ENCODE assay signal across 20 cellular contexts in genomic region chr2:127045792-127046501, GRCh38.
DNase-seq lines count a peak whose midpoint lies in the region; ATAC-seq and TF ChIP-seq lines count a peak whose summit lies in the region.
"Had no signal": no experiment of that assay in that cellular context is flagged by ENCODE, and none has a peak within 500 bp of the region (broad histone marks: within the 10 kb centered on the region; RNA-seq: fewer than 3 reads in every experiment).

No MANE protein-coding gene starts in this region.

- no peaks in the 10 kb centered on the region for H3K27me3 Mint-ChIP-seq in activated T-cell treated with anti-CD3 and anti-CD28 coated beads, Interleukin-2, amount 50 U/mL, for 24 hours
- H3K27me3 Mint-ChIP-seq: activated CD4-positive, alpha-beta T cell treated with anti-CD3 and anti-CD28 coated beads for 36 hours; CD4-positive, alpha-beta memory T cell; progenitor cell of endocrine pancreas had no signal

- peak; percentile 17 for DNase-seq in activated T-cell treated with anti-CD3 and anti-CD28 coated beads, Interleukin-2, amount 50 U/mL, for 24 hours
- no peak for DNase-seq in activated T-cell treated with anti-CD3 and anti-CD28 coated beads, Interleukin-2, amount 50 U/mL, for 48 hours
- peak in 4 of 7 donors; percentile 15 to 51 (median 26) for DNase-seq in adrenal gland
- DNase-seq in left colon, result peak in 1 of 2 donors; percentile 22
- DNase-seq in stimulated activated CD8-positive, alpha-beta memory T cell treated with anti-CD3 and anti-CD28 coated beads, Interleukin-4, amount 100 ng/mL, for 48 hours, result peak; percentile 12
- DNase-seq in nucleus accumbens (lab: John Stamatoyannopoulos, UW), result no peak
- DNase-seq in stimulated activated CD4-positive, alpha-beta T cell treated with anti-CD3 and anti-CD28 coated beads, Interleukin-2, amount 100 ng/mL, for 24 hours, result no peak
- DNase-seq in occipital lobe (lab: John Stamatoyannopoulos, UW), result no peak
- DNase-seq: activated T-cell treated with anti-CD3 and anti-CD28 coated beads, Interleukin-2, amount 50 U/mL, for 72 hours; effector CD4-positive, alpha-beta T cell; midbrain; MM.1S; NCI-H2081; stimulated activated CD4-positive, alpha-beta T cell treated with anti-CD3 and anti-CD28 coated beads, Interleukin-4, amount 100 ng/mL, for 1 hour; T-helper 2 cell had no signal

- no peak overlapping the region for H3K4me3 Mint-ChIP-seq in activated T-cell treated with anti-CD3 and anti-CD28 coated beads, Interleukin-2, amount 50 U/mL, for 24 hours
- H3K4me3 Mint-ChIP-seq: activated CD4-positive, alpha-beta T cell treated with anti-CD3 and anti-CD28 coated beads for 36 hours; activated T-cell treated with anti-CD3 and anti-CD28 coated beads, Interleukin-2, amount 50 U/mL, for 72 hours; CD4-positive, alpha-beta memory T cell had no signal

- H3K4me3 ChIP-seq in adrenal gland, result no peak overlapping the region
- H3K4me3 ChIP-seq: A549, uterus had no signal

- ATAC-seq in left colon, result peak; percentile 2
- ATAC-seq: A549; activated CD4-positive, alpha-beta T cell treated with anti-CD3 and anti-CD28 coated beads for 36 hours; activated T-cell treated with anti-CD3 and anti-CD28 coated beads, Interleukin-2, amount 50 U/mL, for 72 hours had no signal

- no peak for TF ChIP-seq POLR2A in adrenal gland (IDR thresholded peaks at IDR 0.05)

- H3K36me3 Mint-ChIP-seq in activated T-cell treated with anti-CD3 and anti-CD28 coated beads, Interleukin-2, amount 50 U/mL, for 24 hours (ENCODE audit: low read depth), result peaks cover 21% of the 10 kb centered on the region

- H3K9me3 ChIP-seq in adrenal gland (replicated peaks in 1 of 3), result no peaks in the 10 kb centered on the region
- H3K9me3 ChIP-seq: A549, uterus had no signal

- no peaks in the 10 kb centered on the region for H3K9me3 Mint-ChIP-seq in activated T-cell treated with anti-CD3 and anti-CD28 coated beads, Interleukin-2, amount 50 U/mL, for 24 hours
- H3K9me3 Mint-ChIP-seq: activated T-cell treated with anti-CD3 and anti-CD28 coated beads, Interleukin-2, amount 50 U/mL, for 72 hours had no signal

- intact Hi-C loops in adrenal gland (cut with DNase I) (loop anchor here in 1 of 2 donors (10.0 kb wide), 1 partner anchor 249 kb away; the partner anchor contains the start of gene ERCC3), left colon (cut with DNase I, micrococcal nuclease) (no loop called here)

- peaks cover 7% of the 10 kb centered on the region for H3K4me1 Mint-ChIP-seq in activated T-cell treated with anti-CD3 and anti-CD28 coated beads, Interleukin-2, amount 50 U/mL, for 24 hours (ENCODE audit: low read depth)

- H3K27ac ChIP-seq in adrenal gland, result peak overlapping the region in 2 of 5 donors; percentile 7 to 21
- H3K27ac ChIP-seq: A549, uterus had no signal

- no peak overlapping the region for H3K27ac Mint-ChIP-seq in activated T-cell treated with anti-CD3 and anti-CD28 coated beads, Interleukin-2, amount 50 U/mL, for 24 hours
- H3K27ac Mint-ChIP-seq: activated CD4-positive, alpha-beta T cell treated with anti-CD3 and anti-CD28 coated beads for 36 hours; activated T-cell treated with anti-CD3 and anti-CD28 coated beads, Interleukin-2, amount 50 U/mL, for 72 hours; progenitor cell of endocrine pancreas had no signal

- WGBS in adrenal gland, 4 donors, result 58 to 70% (median 65%) methylated on average over 8 to 20 of the region's 20 CpGs

- H3K36me3 ChIP-seq in adrenal gland (replicated peaks in 1 of 2), result peaks cover 0 to 12% of the 10 kb centered on the region in 2 donors
- H3K36me3 ChIP-seq: uterus had no signal

- no peaks in the 10 kb centered on the region for H3K27me3 ChIP-seq in adrenal gland
- H3K27me3 ChIP-seq: uterus had no signal

- H3K4me1 ChIP-seq in adrenal gland (replicated peaks in 1 of 2), result peaks cover 0 to 12% of the 10 kb centered on the region in 2 donors
- H3K4me1 ChIP-seq: A549 had no signal

- no peak for TF ChIP-seq CTCF in adrenal gland (IDR thresholded peaks at IDR 0.05)

Comparison
In these comparisons a context has a peak if more than half of its experiments do, and no peak if none do; other contexts are left out.
1. DNase-seq: peak in activated T-cell treated with anti-CD3 and anti-CD28 coated beads, Interleukin-2, amount 50 U/mL, for 24 hours (single experiment), adrenal gland (4 of 7) and stimulated activated CD8-positive, alpha-beta memory T cell treated with anti-CD3 and anti-CD28 coated beads, Interleukin-4, amount 100 ng/mL, for 48 hours (single experiment); none in activated T-cell treated with anti-CD3 and anti-CD28 coated beads, Interleukin-2, amount 50 U/mL, for 48 hours (0 of 2), nucleus accumbens (0 of 56), stimulated activated CD4-positive, alpha-beta T cell treated with anti-CD3 and anti-CD28 coated beads, Interleukin-2, amount 100 ng/mL, for 24 hours (0 of 2) and occipital lobe (single experiment).